In the genomic region with DNA sequence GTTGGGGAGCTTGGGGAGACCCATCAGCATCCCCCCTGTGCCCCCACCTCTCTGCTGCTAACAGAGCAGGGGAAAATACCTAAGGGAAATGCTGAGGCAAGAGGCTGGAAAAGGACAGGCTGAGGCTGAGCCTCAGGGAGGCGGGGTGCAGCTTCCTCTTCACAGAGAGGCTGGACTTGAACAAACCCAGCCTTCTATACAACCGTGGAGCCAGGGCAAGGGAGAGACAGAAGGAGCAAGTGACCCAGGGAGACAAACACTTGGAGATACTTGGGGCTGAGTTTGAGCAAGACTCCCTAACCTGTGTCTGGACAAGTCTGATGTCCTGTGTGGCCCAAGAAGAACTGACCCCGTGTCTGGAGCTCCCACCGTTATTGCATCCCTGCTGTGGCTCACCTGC, we compare ENCODE assay signal across 14 cellular contexts. TPM values are rescaled to one million over a fixed set of nuclear protein-coding genes. Genes with fewer than 3 reads are reported as not detected.
A peak's percentile ranks its signal among the peaks of the same experiment; 100 is the strongest.
DNase-seq lines count a peak whose midpoint lies in the region; ATAC-seq, FAIRE-seq and TF ChIP-seq lines count a peak whose summit lies in the region.
"Had no signal": no experiment of that assay in that cellular context is flagged by ENCODE, and none has a peak within 500 bp of the region (broad histone marks: within the 10 kb centered on the region; RNA-seq: fewer than 3 reads in every experiment).

A gene with protein sequence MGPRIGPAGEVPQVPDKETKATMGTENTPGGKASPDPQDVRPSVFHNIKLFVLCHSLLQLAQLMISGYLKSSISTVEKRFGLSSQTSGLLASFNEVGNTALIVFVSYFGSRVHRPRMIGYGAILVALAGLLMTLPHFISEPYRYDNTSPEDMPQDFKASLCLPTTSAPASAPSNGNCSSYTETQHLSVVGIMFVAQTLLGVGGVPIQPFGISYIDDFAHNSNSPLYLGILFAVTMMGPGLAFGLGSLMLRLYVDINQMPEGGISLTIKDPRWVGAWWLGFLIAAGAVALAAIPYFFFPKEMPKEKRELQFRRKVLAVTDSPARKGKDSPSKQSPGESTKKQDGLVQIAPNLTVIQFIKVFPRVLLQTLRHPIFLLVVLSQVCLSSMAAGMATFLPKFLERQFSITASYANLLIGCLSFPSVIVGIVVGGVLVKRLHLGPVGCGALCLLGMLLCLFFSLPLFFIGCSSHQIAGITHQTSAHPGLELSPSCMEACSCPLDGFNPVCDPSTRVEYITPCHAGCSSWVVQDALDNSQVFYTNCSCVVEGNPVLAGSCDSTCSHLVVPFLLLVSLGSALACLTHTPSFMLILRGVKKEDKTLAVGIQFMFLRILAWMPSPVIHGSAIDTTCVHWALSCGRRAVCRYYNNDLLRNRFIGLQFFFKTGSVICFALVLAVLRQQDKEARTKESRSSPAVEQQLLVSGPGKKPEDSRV (plus strand): TSS at position 229 of the 400 bp plus-strand sequence. CDS start 275 bp downstream, outside the sequence.

- no peaks in the 10 kb centered on the region for H3K9me3 ChIP-seq in K562 (replicated peaks; ENCODE audit: control insufficient read depth, insufficient read depth, low read depth, low read length)
- no peaks in the 10 kb centered on the region for H3K9me3 ChIP-seq in heart left ventricle
- H3K9me3 ChIP-seq in muscle layer of duodenum (ENCODE audit: control insufficient read depth in 1 of 2, low read length in 2 of 2): no peaks in the 10 kb centered on the region
- H3K9me3 ChIP-seq in thoracic aorta: no peaks in the 10 kb centered on the region

- H2AFZ ChIP-seq in K562 (ENCODE audit: low read depth, low read length): no peak within 1 kb of the TSS
- H2AFZ ChIP-seq: GM23338 had no signal

- H3K36me3 ChIP-seq in K562 (ENCODE audit: control insufficient read depth, insufficient read depth, low read length) (no peaks in the 10 kb centered on the region), heart left ventricle (no peaks in the 10 kb centered on the region), muscle layer of duodenum (ENCODE audit: control insufficient read depth in 1 of 2, insufficient read depth in 2 of 2, low read length in 2 of 2) (no peaks in the 10 kb centered on the region), thoracic aorta (no peaks in the 10 kb centered on the region)

- TF ChIP-seq EP300 in K562 (IDR thresholded peaks at IDR 0.05; ENCODE audit: low read length): no peak

- in situ Hi-C loops in K562 (cut with MboI): no loop called here

- no peaks in the 10 kb centered on the region for H3K27me3 ChIP-seq in K562 (ENCODE audit: control insufficient read depth in 2 of 2, insufficient read depth in 2 of 2, low read length in 2 of 2)
- H3K27me3 ChIP-seq in heart left ventricle: no peaks in the 10 kb centered on the region
- H3K27me3 ChIP-seq in muscle layer of duodenum (ENCODE audit: low read depth, low read length): no peaks in the 10 kb centered on the region
- no peaks in the 10 kb centered on the region for H3K27me3 ChIP-seq in thoracic aorta (replicated peaks; ENCODE audit: insufficient read depth)

- no peak within 1 kb of the TSS for H3K9ac ChIP-seq in K562 (ENCODE audit: insufficient read depth in 1 of 2, low read depth in 2 of 2, low read length in 2 of 2)

- peak; percentile 24; the same call in 1 of the 3 replicates for ATAC-seq in K562
- ATAC-seq in heart left ventricle: peak; percentile 21 to 77 (median 54)
- ATAC-seq in thoracic aorta (ENCODE audit: insufficient number of reproducible peaks, low FRiP score, low read depth): no peak
- no peak for ATAC-seq in HG02981 (IDR thresholded peaks at IDR 0.05; ENCODE audit: unreplicated experiment)
- ATAC-seq: GM23338 had no signal

- H3K9me1 ChIP-seq in K562 (ENCODE audit: control insufficient read depth, insufficient read depth, low read length): no peaks in the 10 kb centered on the region

- intact Hi-C loops in K562 (cut with micrococcal nuclease) (no loop called here), heart left ventricle (cut with DNase I) (loop anchor here in 1 of 10 donors (5.0 kb wide), 1 partner anchor 41 kb away; no protein-coding TSS in a partner anchor)

- no peak within 1 kb of the TSS for H3K4me2 ChIP-seq in K562 (ENCODE audit: insufficient read depth, low read length)
- H3K4me2 ChIP-seq: GM23338 had no signal

- WGBS in K562 (ENCODE audit: insufficient coverage, low coverage, missing lambda C conversion rate): 8% methylated on average over 4 of the region's 4 CpGs
- 32 to 68% (median 47%) methylated on average over 4 of the region's 4 CpGs for WGBS in heart left ventricle, 4 donors

- H3K79me2 ChIP-seq in K562 (ENCODE audit: control insufficient read depth, insufficient read depth, low read length): no peaks in the 10 kb centered on the region

- no TSS peak for BruUV-seq in K562 (replicated peaks; lab: Mats Ljungman, UMichigan)

- peaks cover 8 to 14% of the 10 kb centered on the region in 2 experiments; a peak in 4 of 5 replicates for H3K4me1 ChIP-seq in K562 (replicated peaks in 1 of 2; ENCODE audit: control insufficient read depth in 2 of 2, insufficient read depth in 2 of 2, low read length in 2 of 2)
- peaks cover 0 to 72% (median 24%) of the 10 kb centered on the region in 12 donors for H3K4me1 ChIP-seq in heart left ventricle
- peaks cover 9 to 12% of the 10 kb centered on the region in 2 donors for H3K4me1 ChIP-seq in muscle layer of duodenum (ENCODE audit: control insufficient read depth in 1 of 2, insufficient read depth in 2 of 2, low read length in 2 of 2)
- no peaks in the 10 kb centered on the region for H3K4me1 ChIP-seq in thoracic aorta (ENCODE audit: control insufficient read depth in 1 of 2, low read depth in 2 of 2)

- H3K4me3 ChIP-seq in K562 (no peak within 1 kb of the TSS), heart left ventricle (peak within 1 kb of the TSS in 11 of 12 donors; percentile 1 to 66 (median 53)), muscle layer of duodenum (ENCODE audit: low read depth in 1 of 2, low read length in 2 of 2) (peak within 1 kb of the TSS; percentile 52 to 53), thoracic aorta (peak within 1 kb of the TSS; percentile 61)
- H3K4me3 ChIP-seq: GM23338 had no signal

- CTCF ChIA-PET in K562 (lab: Yijun Ruan, JAX; ENCODE audit: low intra/inter-chr PET ratio): no interaction called here

- DNase-seq in K562 (ENCODE audit: extremely low read depth in 1 of 4, low spot score in 3 of 4) (no peak), heart left ventricle (peak in 2 of 5 donors; percentile 58 to 70), thoracic aorta (ENCODE audit: low spot score) (no peak), NCI-H1694 treated with DMSO at 0.1 percent for 48 hours (lab: John Stamatoyannopoulos, UW) (no peak), NCI-H226 (no peak)
- DNase-seq in activated naive CD4-positive, alpha-beta T cell treated with Interleukin-2 at 50 U/mL for 16 hours: no peak
- DNase-seq: activated CD4-positive, CD25-positive, alpha-beta regulatory T cell treated with anti-CD3 and anti-CD28 coated beads, Interleukin-2, amount 50 U/mL, for 72 hours; CD4-positive, CD25-positive, alpha-beta regulatory T cell; kidney glomerular epithelial cell; NCI-H1436 had no signal

- POLR2A ChIA-PET in K562 (lab: Yijun Ruan, JAX): interaction anchor here (0.9 to 2.0 kb wide), 4 partner anchors 9 to 123 kb away, joined by 3 to 6 read pairs (median 4); no protein-coding TSS in a partner anchor

- no peak within 1 kb of the TSS for H3K27ac ChIP-seq in K562 (ENCODE audit: extremely low read depth, low read depth, low read length)
- H3K27ac ChIP-seq in heart left ventricle: peak within 1 kb of the TSS in 11 of 12 donors; percentile 23 to 85 (median 51)
- peak within 1 kb of the TSS; percentile 82 for H3K27ac ChIP-seq in muscle layer of duodenum (ENCODE audit: low read length)
- H3K27ac ChIP-seq in thoracic aorta: no peak within 1 kb of the TSS

- TF ChIP-seq POLR2A in K562 (conservative IDR thresholded peaks at IDR 0.05): no peak
- TF ChIP-seq POLR2A in heart left ventricle (IDR thresholded peaks at IDR 0.05): peak in 1 of 2 donors; percentile 21

- TF ChIP-seq RAD21 in K562 (CRISPR knock-in tag; conservative IDR thresholded peaks at IDR 0.05 in 1 of 2, IDR thresholded peaks at IDR 0.05 in 1 of 2): no peak

- TF ChIP-seq CTCF in K562 (IDR thresholded peaks at IDR 0.05 in 2 of 3, conservative IDR thresholded peaks at IDR 0.05 in 1 of 3; ENCODE audit: insufficient read depth in 2 of 3, low read depth in 1 of 3, low read length in 3 of 3): no peak
- TF ChIP-seq CTCF in heart left ventricle (IDR thresholded peaks at IDR 0.05): no peak
- TF ChIP-seq CTCF in thoracic aorta (IDR thresholded peaks at IDR 0.05): no peak

- H4K20me1 ChIP-seq in K562 (replicated peaks; ENCODE audit: control insufficient read depth, insufficient read depth, low read length): no peaks in the 10 kb centered on the region

- no peak for FAIRE-seq in K562 (lab: Jason Lieb, UNC)

TF ChIP-seq in K562, 482 proteins besides CTCF, POLR2A, EP300 and RAD21 (continues in another document):
- TF ChIP-seq E2F3 (CRISPR knock-in tag; IDR thresholded peaks at IDR 0.05): no peak

RNA-seq across cellular contexts. Expression of the gene that starts here (rescaled TPM):
- total RNA-seq in K562 (2011; cell fraction: chromatin; rRNA removed; ENCODE audit: low replicate concordance): 25.3 and 26.7 TPM in 2 replicates
- 13.2 and 14.5 TPM in 2 replicates for total RNA-seq in K562 (2011; cell fraction: nucleolus; rRNA removed)
- total RNA-seq in K562 (2011; cell fraction: nucleoplasm; rRNA removed): 14.8 and 19.4 TPM in 2 replicates
- total RNA-seq in K562 (2014; rRNA removed) (6.2 and 7.5 TPM in 2 replicates), K562 (2014; rRNA removed; fragmentation: Illumina TruSeq; extraction: Trizol) (8.5 and 9.2 TPM in 2 replicates), K562 (2015; rRNA removed; fragmentation: Illumina TruSeq; extraction: Trizol) (13.8 and 14.7 TPM in 2 replicates), K562 (2021) (11.6 and 13.1 TPM in 2 replicates), heart left ventricle (100 to 1,000 TPM in 1 of 9 donors, 10 to 100 TPM in 7, 1 to 10 TPM in 1; 8.1 to 167 (median 18.6) TPM), thoracic aorta (100 to 1,000 TPM; 107 to 692 TPM)
- polyA plus RNA-seq in K562 (2011; rRNA removed) (2.8 and 4.7 TPM in 2 replicates), K562 (2014; fragmentation: Illumina TruSeq; extraction: Trizol) (11.3 and 12.3 TPM in 2 replicates), K562 (2014; fragmentation: Nextera tagmentation; extraction: Ambion mirVana) (1 to 10 TPM in 1 of 2 experiments, under 1 TPM in 1; 0.70 to 1.8 TPM), K562 (2014; rRNA removed) (7.6 and 12.9 TPM in 2 replicates), heart left ventricle (1 to 10 TPM; 4.7 to 9.8 TPM)
- polyA plus RNA-seq in K562 (2011; cell fraction: cytosol; rRNA removed): 1.4 and 4.9 TPM in 2 replicates
- 5.4 and 17.4 TPM in 2 replicates for polyA plus RNA-seq in K562 (2011; cell fraction: nucleus; rRNA removed)
- polyA plus RNA-seq in K562 (2012): 17.0 and 18.1 TPM in 2 replicates
- 4.3 and 5.0 TPM in 2 replicates for polyA minus RNA-seq in K562 (2011; rRNA and poly(A)+ RNA removed)
- 3.2 and 5.4 TPM in 2 replicates for polyA minus RNA-seq in K562 (2011; cell fraction: cytosol; rRNA and poly(A)+ RNA removed)
- polyA minus RNA-seq in K562 (2011; cell fraction: nucleus; rRNA and poly(A)+ RNA removed): 7.4 and 8.1 TPM in 2 replicates
- total RNA-seq: activated T-helper 2 cell treated with anti-CD3 and anti-CD28 coated beads, Interferon-gamma antibody, Interleukin-2, Interleukin-4, amounts not matched to agents 10 μg/mL and 5 μg/mL and 100 μg/mL, durations not matched to agents 14 hours and 24 hours and 36 hours; CD4-positive, CD25-positive, alpha-beta regulatory T cell; GM23338 had no signal
- polyA plus RNA-seq: CD4-positive, CD25-positive, alpha-beta regulatory T cell; GM23338 had no signal

Comparison
In these comparisons a context has a peak if more than half of its experiments do, and no peak if none do; other contexts are left out.
1. ATAC-seq: peak in K562 (single experiment) and heart left ventricle (4 of 4); none in thoracic aorta (single experiment) and HG02981 (single experiment).
2. H3K27ac ChIP-seq: peak in heart left ventricle (11 of 12) and muscle layer of duodenum (single experiment); none in K562 (single experiment) and thoracic aorta (0 of 2).